1 cellular context compared by ENCODE assay signal in the genomic region with DNA sequence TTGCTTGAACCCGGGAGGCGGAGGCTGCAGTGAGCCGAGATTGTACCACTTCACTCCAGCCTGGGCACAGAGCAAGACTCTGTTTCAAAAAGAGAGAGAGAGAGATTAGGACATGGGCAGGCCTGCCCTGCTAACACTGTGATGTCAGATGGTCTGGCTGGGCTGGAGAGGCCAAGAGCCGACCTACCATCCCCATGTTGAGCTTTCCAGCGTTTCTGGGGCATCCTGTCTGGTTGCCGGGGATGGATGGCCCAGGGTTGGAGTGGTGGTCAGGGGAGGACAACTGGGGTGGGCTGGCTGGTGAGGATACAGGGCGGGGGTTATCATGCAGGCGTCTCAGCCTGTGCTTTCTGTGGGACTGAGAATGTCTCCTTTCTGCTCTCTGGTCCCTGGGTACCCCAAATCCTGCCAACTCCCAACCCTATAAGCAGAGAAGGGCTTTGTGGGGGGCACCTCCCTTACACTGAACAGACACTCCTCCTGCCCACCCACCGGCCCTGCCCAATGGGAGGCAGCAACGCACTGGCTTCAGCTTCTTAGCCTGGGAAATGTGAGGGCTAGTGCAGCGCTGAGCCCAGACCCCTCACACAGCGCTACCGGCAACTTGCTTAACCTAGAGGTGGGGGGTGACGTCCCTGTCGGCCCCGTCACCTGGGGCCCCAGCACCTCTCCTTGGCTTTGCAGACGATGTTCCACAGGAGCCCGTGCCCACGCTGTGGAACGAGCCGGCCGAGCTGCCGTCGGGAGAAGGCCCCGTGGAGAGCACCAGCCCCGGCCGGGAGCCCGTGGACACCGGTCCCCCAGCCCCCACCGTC.
A peak's percentile ranks its signal among the peaks of the same experiment; 100 is the strongest.
TF ChIP-seq lines count a peak whose summit lies in the region.

No MANE protein-coding gene starts in this region.

TF ChIP-seq in HepG2, 621 proteins besides CTCF, POLR2A, EP300 and RAD21 (continued from another document and continues in another):
- TF ChIP-seq, protein P1, sequence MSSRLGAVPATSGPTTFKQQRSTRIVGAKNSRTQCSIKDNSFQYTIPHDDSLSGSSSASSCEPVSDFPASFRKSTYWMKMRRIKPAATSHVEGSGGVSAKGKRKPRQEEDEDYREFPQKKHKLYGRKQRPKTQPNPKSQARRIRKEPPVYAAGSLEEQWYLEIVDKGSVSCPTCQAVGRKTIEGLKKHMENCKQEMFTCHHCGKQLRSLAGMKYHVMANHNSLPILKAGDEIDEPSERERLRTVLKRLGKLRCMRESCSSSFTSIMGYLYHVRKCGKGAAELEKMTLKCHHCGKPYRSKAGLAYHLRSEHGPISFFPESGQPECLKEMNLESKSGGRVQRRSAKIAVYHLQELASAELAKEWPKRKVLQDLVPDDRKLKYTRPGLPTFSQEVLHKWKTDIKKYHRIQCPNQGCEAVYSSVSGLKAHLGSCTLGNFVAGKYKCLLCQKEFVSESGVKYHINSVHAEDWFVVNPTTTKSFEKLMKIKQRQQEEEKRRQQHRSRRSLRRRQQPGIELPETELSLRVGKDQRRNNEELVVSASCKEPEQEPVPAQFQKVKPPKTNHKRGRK (CRISPR knock-in tag; IDR thresholded peaks at IDR 0.05) = 0 out of 2 replicates have a peak, but pooled peaks have one; percentile 5
- TF ChIP-seq ZNF350 (CRISPR knock-in tag; IDR thresholded peaks at IDR 0.05; ENCODE audit: borderline replicate concordance, low read depth) = 0 out of 2 replicates have a peak, but pooled peaks have one; percentile 16
- TF ChIP-seq, protein P2, sequence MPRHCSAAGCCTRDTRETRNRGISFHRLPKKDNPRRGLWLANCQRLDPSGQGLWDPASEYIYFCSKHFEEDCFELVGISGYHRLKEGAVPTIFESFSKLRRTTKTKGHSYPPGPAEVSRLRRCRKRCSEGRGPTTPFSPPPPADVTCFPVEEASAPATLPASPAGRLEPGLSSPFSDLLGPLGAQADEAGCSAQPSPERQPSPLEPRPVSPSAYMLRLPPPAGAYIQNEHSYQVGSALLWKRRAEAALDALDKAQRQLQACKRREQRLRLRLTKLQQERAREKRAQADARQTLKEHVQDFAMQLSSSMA (CRISPR knock-in tag; IDR thresholded peaks at IDR 0.05) = no peak
- no peak for TF ChIP-seq GTF2F1 (IDR thresholded peaks at IDR 0.05; ENCODE audit: low read length)
- no peak for TF ChIP-seq ZNF572 (CRISPR knock-in tag; IDR thresholded peaks at IDR 0.05)
- no peak for TF ChIP-seq GLI4 (CRISPR knock-in tag; IDR thresholded peaks at IDR 0.05; ENCODE audit: borderline replicate concordance)
- TF ChIP-seq, protein P3, sequence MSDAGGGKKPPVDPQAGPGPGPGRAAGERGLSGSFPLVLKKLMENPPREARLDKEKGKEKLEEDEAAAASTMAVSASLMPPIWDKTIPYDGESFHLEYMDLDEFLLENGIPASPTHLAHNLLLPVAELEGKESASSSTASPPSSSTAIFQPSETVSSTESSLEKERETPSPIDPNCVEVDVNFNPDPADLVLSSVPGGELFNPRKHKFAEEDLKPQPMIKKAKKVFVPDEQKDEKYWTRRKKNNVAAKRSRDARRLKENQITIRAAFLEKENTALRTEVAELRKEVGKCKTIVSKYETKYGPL (CRISPR knock-in tag; IDR thresholded peaks at IDR 0.05) = no peak
- no peak for TF ChIP-seq SNAPC2 (CRISPR knock-in tag; IDR thresholded peaks at IDR 0.05)
- TF ChIP-seq SOX5 (CRISPR knock-in tag; IDR thresholded peaks at IDR 0.05; ENCODE audit: borderline replicate concordance) = no peak
- TF ChIP-seq RBFOX2 (IDR thresholded peaks at IDR 0.05; ENCODE audit: low read depth, low read length) = peak; percentile 75
- no peak for TF ChIP-seq ZNF878 (CRISPR knock-in tag; IDR thresholded peaks at IDR 0.05)
- TF ChIP-seq SIX4 (CRISPR knock-in tag; IDR thresholded peaks at IDR 0.05) = no peak
- TF ChIP-seq ZNF367 (CRISPR knock-in tag; IDR thresholded peaks at IDR 0.05; ENCODE audit: borderline replicate concordance) = no peak
- TF ChIP-seq ERF (CRISPR knock-in tag; IDR thresholded peaks at IDR 0.05) = no peak
- TF ChIP-seq, protein P4, sequence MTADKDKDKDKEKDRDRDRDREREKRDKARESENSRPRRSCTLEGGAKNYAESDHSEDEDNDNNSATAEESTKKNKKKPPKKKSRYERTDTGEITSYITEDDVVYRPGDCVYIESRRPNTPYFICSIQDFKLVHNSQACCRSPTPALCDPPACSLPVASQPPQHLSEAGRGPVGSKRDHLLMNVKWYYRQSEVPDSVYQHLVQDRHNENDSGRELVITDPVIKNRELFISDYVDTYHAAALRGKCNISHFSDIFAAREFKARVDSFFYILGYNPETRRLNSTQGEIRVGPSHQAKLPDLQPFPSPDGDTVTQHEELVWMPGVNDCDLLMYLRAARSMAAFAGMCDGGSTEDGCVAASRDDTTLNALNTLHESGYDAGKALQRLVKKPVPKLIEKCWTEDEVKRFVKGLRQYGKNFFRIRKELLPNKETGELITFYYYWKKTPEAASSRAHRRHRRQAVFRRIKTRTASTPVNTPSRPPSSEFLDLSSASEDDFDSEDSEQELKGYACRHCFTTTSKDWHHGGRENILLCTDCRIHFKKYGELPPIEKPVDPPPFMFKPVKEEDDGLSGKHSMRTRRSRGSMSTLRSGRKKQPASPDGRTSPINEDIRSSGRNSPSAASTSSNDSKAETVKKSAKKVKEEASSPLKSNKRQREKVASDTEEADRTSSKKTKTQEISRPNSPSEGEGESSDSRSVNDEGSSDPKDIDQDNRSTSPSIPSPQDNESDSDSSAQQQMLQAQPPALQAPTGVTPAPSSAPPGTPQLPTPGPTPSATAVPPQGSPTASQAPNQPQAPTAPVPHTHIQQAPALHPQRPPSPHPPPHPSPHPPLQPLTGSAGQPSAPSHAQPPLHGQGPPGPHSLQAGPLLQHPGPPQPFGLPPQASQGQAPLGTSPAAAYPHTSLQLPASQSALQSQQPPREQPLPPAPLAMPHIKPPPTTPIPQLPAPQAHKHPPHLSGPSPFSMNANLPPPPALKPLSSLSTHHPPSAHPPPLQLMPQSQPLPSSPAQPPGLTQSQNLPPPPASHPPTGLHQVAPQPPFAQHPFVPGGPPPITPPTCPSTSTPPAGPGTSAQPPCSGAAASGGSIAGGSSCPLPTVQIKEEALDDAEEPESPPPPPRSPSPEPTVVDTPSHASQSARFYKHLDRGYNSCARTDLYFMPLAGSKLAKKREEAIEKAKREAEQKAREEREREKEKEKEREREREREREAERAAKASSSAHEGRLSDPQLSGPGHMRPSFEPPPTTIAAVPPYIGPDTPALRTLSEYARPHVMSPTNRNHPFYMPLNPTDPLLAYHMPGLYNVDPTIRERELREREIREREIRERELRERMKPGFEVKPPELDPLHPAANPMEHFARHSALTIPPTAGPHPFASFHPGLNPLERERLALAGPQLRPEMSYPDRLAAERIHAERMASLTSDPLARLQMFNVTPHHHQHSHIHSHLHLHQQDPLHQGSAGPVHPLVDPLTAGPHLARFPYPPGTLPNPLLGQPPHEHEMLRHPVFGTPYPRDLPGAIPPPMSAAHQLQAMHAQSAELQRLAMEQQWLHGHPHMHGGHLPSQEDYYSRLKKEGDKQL (CRISPR knock-in tag; IDR thresholded peaks at IDR 0.05; ENCODE audit: low read depth) = no peak
- TF ChIP-seq MED8 (CRISPR knock-in tag; IDR thresholded peaks at IDR 0.05; ENCODE audit: insufficient replicate concordance) = no peak
- TF ChIP-seq GTF3A (CRISPR knock-in tag; conservative IDR thresholded peaks at IDR 0.05) = peak; percentile 78
- TF ChIP-seq, protein P5, sequence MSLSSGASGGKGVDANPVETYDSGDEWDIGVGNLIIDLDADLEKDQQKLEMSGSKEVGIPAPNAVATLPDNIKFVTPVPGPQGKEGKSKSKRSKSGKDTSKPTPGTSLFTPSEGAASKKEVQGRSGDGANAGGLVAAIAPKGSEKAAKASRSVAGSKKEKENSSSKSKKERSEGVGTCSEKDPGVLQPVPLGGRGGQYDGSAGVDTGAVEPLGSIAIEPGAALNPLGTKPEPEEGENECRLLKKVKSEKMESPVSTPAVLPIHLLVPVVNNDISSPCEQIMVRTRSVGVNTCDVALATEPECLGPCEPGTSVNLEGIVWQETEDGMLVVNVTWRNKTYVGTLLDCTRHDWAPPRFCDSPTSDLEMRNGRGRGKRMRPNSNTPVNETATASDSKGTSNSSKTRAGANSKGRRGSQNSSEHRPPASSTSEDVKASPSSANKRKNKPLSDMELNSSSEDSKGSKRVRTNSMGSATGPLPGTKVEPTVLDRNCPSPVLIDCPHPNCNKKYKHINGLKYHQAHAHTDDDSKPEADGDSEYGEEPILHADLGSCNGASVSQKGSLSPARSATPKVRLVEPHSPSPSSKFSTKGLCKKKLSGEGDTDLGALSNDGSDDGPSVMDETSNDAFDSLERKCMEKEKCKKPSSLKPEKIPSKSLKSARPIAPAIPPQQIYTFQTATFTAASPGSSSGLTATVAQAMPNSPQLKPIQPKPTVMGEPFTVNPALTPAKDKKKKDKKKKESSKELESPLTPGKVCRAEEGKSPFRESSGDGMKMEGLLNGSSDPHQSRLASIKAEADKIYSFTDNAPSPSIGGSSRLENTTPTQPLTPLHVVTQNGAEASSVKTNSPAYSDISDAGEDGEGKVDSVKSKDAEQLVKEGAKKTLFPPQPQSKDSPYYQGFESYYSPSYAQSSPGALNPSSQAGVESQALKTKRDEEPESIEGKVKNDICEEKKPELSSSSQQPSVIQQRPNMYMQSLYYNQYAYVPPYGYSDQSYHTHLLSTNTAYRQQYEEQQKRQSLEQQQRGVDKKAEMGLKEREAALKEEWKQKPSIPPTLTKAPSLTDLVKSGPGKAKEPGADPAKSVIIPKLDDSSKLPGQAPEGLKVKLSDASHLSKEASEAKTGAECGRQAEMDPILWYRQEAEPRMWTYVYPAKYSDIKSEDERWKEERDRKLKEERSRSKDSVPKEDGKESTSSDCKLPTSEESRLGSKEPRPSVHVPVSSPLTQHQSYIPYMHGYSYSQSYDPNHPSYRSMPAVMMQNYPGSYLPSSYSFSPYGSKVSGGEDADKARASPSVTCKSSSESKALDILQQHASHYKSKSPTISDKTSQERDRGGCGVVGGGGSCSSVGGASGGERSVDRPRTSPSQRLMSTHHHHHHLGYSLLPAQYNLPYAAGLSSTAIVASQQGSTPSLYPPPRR (CRISPR knock-in tag; IDR thresholded peaks at IDR 0.05; ENCODE audit: borderline replicate concordance) = no peak
- TF ChIP-seq, protein P6, sequence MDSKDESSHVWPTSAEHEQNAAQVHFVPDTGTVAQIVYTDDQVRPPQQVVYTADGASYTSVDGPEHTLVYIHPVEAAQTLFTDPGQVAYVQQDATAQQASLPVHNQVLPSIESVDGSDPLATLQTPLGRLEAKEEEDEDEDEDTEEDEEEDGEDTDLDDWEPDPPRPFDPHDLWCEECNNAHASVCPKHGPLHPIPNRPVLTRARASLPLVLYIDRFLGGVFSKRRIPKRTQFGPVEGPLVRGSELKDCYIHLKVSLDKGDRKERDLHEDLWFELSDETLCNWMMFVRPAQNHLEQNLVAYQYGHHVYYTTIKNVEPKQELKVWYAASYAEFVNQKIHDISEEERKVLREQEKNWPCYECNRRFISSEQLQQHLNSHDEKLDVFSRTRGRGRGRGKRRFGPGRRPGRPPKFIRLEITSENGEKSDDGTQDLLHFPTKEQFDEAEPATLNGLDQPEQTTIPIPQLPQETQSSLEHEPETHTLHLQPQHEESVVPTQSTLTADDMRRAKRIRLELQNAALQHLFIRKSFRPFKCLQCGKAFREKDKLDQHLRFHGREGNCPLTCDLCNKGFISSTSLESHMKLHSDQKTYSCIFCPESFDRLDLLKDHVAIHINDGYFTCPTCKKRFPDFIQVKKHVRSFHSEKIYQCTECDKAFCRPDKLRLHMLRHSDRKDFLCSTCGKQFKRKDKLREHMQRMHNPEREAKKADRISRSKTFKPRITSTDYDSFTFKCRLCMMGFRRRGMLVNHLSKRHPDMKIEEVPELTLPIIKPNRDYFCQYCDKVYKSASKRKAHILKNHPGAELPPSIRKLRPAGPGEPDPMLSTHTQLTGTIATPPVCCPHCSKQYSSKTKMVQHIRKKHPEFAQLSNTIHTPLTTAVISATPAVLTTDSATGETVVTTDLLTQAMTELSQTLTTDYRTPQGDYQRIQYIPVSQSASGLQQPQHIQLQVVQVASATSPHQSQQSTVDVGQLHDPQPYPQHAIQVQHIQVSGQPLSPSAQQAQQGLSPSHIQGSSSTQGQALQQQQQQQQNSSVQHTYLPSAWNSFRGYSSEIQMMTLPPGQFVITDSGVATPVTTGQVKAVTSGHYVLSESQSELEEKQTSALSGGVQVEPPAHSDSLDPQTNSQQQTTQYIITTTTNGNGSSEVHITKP (CRISPR knock-in tag; IDR thresholded peaks at IDR 0.05; ENCODE audit: low read depth) = no peak
- TF ChIP-seq IKZF4 (CRISPR knock-in tag; IDR thresholded peaks at IDR 0.05; ENCODE audit: borderline replicate concordance, low read depth, not compliant biosample characterization) = no peak
- TF ChIP-seq, protein P7, sequence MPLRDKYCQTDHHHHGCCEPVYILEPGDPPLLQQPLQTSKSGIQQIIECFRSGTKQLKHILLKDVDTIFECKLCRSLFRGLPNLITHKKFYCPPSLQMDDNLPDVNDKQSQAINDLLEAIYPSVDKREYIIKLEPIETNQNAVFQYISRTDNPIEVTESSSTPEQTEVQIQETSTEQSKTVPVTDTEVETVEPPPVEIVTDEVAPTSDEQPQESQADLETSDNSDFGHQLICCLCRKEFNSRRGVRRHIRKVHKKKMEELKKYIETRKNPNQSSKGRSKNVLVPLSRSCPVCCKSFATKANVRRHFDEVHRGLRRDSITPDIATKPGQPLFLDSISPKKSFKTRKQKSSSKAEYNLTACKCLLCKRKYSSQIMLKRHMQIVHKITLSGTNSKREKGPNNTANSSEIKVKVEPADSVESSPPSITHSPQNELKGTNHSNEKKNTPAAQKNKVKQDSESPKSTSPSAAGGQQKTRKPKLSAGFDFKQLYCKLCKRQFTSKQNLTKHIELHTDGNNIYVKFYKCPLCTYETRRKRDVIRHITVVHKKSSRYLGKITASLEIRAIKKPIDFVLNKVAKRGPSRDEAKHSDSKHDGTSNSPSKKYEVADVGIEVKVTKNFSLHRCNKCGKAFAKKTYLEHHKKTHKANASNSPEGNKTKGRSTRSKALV (CRISPR knock-in tag; IDR thresholded peaks at IDR 0.05) = no peak
- no peak for TF ChIP-seq HOXA3 (CRISPR knock-in tag; IDR thresholded peaks at IDR 0.05)
- no peak for TF ChIP-seq HNRNPUL1 (IDR thresholded peaks at IDR 0.05; ENCODE audit: low read depth, low read length)
- TF ChIP-seq ZFY (CRISPR knock-in tag; IDR thresholded peaks at IDR 0.05) = no peak; the same call in 1 of the 2 replicates
- no peak for TF ChIP-seq KLF15 (CRISPR knock-in tag; IDR thresholded peaks at IDR 0.05; ENCODE audit: borderline replicate concordance)
- no peak for TF ChIP-seq RBAK (CRISPR knock-in tag; IDR thresholded peaks at IDR 0.05)
